In genomic region chr16:70687671-70688265, GRCh38 we compare ENCODE assay signal across 12 cellular contexts. TPM values are rescaled to one million over a fixed set of nuclear protein-coding genes. Genes with fewer than 3 reads are reported as not detected.
DNase-seq lines count a peak whose midpoint lies in the region; ATAC-seq and TF ChIP-seq lines count a peak whose summit lies in the region.
"Had no signal": no experiment of that assay in that cellular context is flagged by ENCODE, and none has a peak within 500 bp of the region (broad histone marks: within the 10 kb centered on the region; RNA-seq: fewer than 3 reads in every experiment).

No MANE protein-coding gene starts in this region.

- H3K9ac ChIP-seq in IMR-90 (ENCODE audit: low read depth, low read length): no peak overlapping the region; the same call in 1 of the 2 replicates
- peak overlapping the region in 1 of 5 donors; percentile 10 for H3K9ac ChIP-seq in subcutaneous abdominal adipose tissue (ENCODE audit: low read length in 5 of 5)

- H3K36me3 ChIP-seq in IMR-90 (ENCODE audit: control insufficient read depth, insufficient read depth, low read length) (peaks cover 12% of the 10 kb centered on the region), lung (ENCODE audit: control insufficient read depth in 2 of 2, insufficient read depth in 2 of 2, low read length in 2 of 2) (peaks cover 0 to 4% of the 10 kb centered on the region in 2 donors), subcutaneous abdominal adipose tissue (ENCODE audit: control insufficient read depth in 5 of 5, insufficient read depth in 5 of 5, low read length in 5 of 5) (peaks cover 0 to 7% (median 0%) of the 10 kb centered on the region in 5 donors)

- POLR2A ChIA-PET in IMR-90 (lab: Charles Lee; ENCODE audit: unreplicated experiment): interaction anchor here (0.7 to 1.4 kb wide), 5 partner anchors 27 to 73 kb away, joined by 3 to 7 read pairs (median 3); no protein-coding TSS in a partner anchor

- peak overlapping the region; percentile 96 for H3K14ac ChIP-seq in IMR-90 (replicated peaks; ENCODE audit: low read depth, low read length)

- CTCF ChIA-PET in IMR-90 (lab: Yijun Ruan, JAX): interaction anchor here (0.8 to 2.8 kb wide), 7 partner anchors 15 to 84 kb away, joined by 3 to 8 read pairs (median 4); no protein-coding TSS in a partner anchor

- in situ Hi-C loops in IMR-90 (cut with MboI; ENCODE audit: low sequenced_read_pairs): loop anchor here (5.0 to 25.0 kb wide), 2 partner anchors 50 to 675 kb away; partner anchors contain the start of gene CALB2

- intact Hi-C loops in IMR-90 (cut with micrococcal nuclease): loop anchor here (5.0 kb wide), 1 partner anchor 670 kb away; the partner anchor contains the start of gene CALB2

- no peak for DNase-seq in IMR-90
- DNase-seq in lung (ENCODE audit: low spot score): no peak
- DNase-seq in DMS153 treated with DMSO at 0.1 percent for 48 hours (lab: John Stamatoyannopoulos, UW; ENCODE audit: unreplicated experiment): no peak
- no peak for DNase-seq in Ammon's horn (ENCODE audit: low spot score)
- no peak for DNase-seq in NCI-H1092 treated with DMSO at 0.1 percent for 48 hours (lab: John Stamatoyannopoulos, UW)
- DNase-seq: activated CD4-positive, alpha-beta T cell treated with anti-CD3 and anti-CD28 coated beads, Interleukin-2, amount 10 ng/mL, durations not matched to agents 7 days and 5 days; activated naive CD8-positive, alpha-beta T cell treated with anti-CD3 and anti-CD28 coated beads, Interleukin-2, amount 10 ng/mL, durations not matched to agents 7 days and 5 days; NCI-H2227 treated with DMSO at 0.1 percent for 48 hours; stimulated activated CD4-positive, alpha-beta T cell treated with anti-CD3 and anti-CD28 coated beads, Interleukin-15, amount 100 ng/mL, for 24 hours had no signal

- peak overlapping the region; percentile 100 for H2AK5ac ChIP-seq in IMR-90 (ENCODE audit: low read depth, low read length)

- peaks cover 48% of the 10 kb centered on the region for H3K9me1 ChIP-seq in IMR-90 (ENCODE audit: insufficient read depth, low read length)

- no peak for TF ChIP-seq POLR2A in IMR-90 (IDR thresholded peaks at IDR 0.05; ENCODE audit: low read depth, low read length)

- H3K27me3 ChIP-seq in IMR-90 (ENCODE audit: control insufficient read depth, insufficient read depth, low read length): no peaks in the 10 kb centered on the region
- H3K27me3 ChIP-seq in lung (ENCODE audit: control insufficient read depth, insufficient read depth): no peaks in the 10 kb centered on the region
- no peaks in the 10 kb centered on the region for H3K27me3 ChIP-seq in subcutaneous abdominal adipose tissue (ENCODE audit: control insufficient read depth in 5 of 5, insufficient read depth in 4 of 5, low read length in 5 of 5)

- H3K79me1 ChIP-seq in IMR-90 (ENCODE audit: low read depth in 1 of 2, low read length in 2 of 2): peaks cover 0 to 67% of the 10 kb centered on the region in 2 experiments

- H3K4me1 ChIP-seq in IMR-90 (ENCODE audit: control insufficient read depth, insufficient read depth, low read length) (peaks cover 64% of the 10 kb centered on the region), lung (ENCODE audit: control insufficient read depth in 2 of 2, insufficient read depth in 2 of 2, low read length in 2 of 2) (peaks cover 25 to 69% of the 10 kb centered on the region in 2 donors), subcutaneous abdominal adipose tissue (ENCODE audit: control insufficient read depth in 5 of 5, insufficient read depth in 5 of 5, low read length in 5 of 5) (peaks cover 25 to 92% (median 87%) of the 10 kb centered on the region in 5 donors)

- peak overlapping the region; percentile 89 for H2BK20ac ChIP-seq in IMR-90 (ENCODE audit: low read depth, low read length)

- H2BK5ac ChIP-seq in IMR-90 (ENCODE audit: low read depth, low read length, poor library complexity, severe bottlenecking): peak overlapping the region; percentile 81

- H3K4me3 ChIP-seq in IMR-90 (ENCODE audit: insufficient read depth, low read depth, low read length) (no peak overlapping the region), lung (no peak overlapping the region), subcutaneous abdominal adipose tissue (ENCODE audit: low read depth in 1 of 5, low read length in 5 of 5) (no peak overlapping the region)

- H3K4ac ChIP-seq in IMR-90 (ENCODE audit: low read depth, low read length): peak overlapping the region; percentile 99

- peak overlapping the region; percentile 68 for H3K27ac ChIP-seq in IMR-90 (ENCODE audit: insufficient read depth, low read length)
- H3K27ac ChIP-seq in cingulate gyrus (ENCODE audit: low read depth, low read length): peak overlapping the region; percentile 96
- H3K27ac ChIP-seq in lung (ENCODE audit: low read depth in 1 of 2, low read length in 1 of 2): peak overlapping the region; percentile 64 to 91
- H3K27ac ChIP-seq in subcutaneous abdominal adipose tissue (ENCODE audit: low read depth, low read length): peak overlapping the region; percentile 75

- TF ChIP-seq CTCF in IMR-90 (conservative IDR thresholded peaks at IDR 0.05; ENCODE audit: low read depth, low read length): no peak
- TF ChIP-seq CTCF in lung (IDR thresholded peaks at IDR 0.05; ENCODE audit: control extremely low read depth, extremely low read depth): no peak

- peak overlapping the region; percentile 78 for H2AFZ ChIP-seq in IMR-90 (replicated peaks; ENCODE audit: low read length, poor library complexity)

- no peak for TF ChIP-seq RAD21 in IMR-90 (IDR thresholded peaks at IDR 0.05; ENCODE audit: low read length)

- H4K8ac ChIP-seq in IMR-90 (ENCODE audit: low read depth in 2 of 2, low read length in 2 of 2): peak overlapping the region; percentile 92 to 98

- H3K18ac ChIP-seq in IMR-90 (ENCODE audit: low read depth, low read length): peak overlapping the region; percentile 74

- H3K23ac ChIP-seq in IMR-90 (ENCODE audit: low read depth, low read length): peak overlapping the region; percentile 89

- WGBS in IMR-90 (ENCODE audit: extremely low coverage in 2 of 2, insufficient read length in 1 of 2), 2 experiments: 44% methylated on average over 7 of the region's 18 CpGs; no CpG with 5 or more reads in 1 of the 2 experiments
- 71 to 86% methylated on average over 18 of the region's 18 CpGs for WGBS in lung, 2 donors

- H4K91ac ChIP-seq in IMR-90 (ENCODE audit: insufficient read depth, low read depth, low read length): peak overlapping the region; percentile 97

- H4K5ac ChIP-seq in IMR-90 (ENCODE audit: low read depth, low read length): peak overlapping the region; percentile 80

- peak overlapping the region; percentile 99; the same call in 2 of the 3 replicates for H2BK15ac ChIP-seq in IMR-90 (ENCODE audit: low read depth, low read length)

- no peak overlapping the region; the same call in 1 of the 2 replicates for H3K56ac ChIP-seq in IMR-90 (ENCODE audit: extremely low read depth, insufficient read depth, low read length)

- H2AK9ac ChIP-seq in IMR-90 (replicated peaks; ENCODE audit: low read depth, low read length, poor library complexity): peak overlapping the region; percentile 97

- H4K20me1 ChIP-seq in IMR-90 (ENCODE audit: insufficient read depth, low read length): peaks cover 25% of the 10 kb centered on the region

- dilution Hi-C loops in IMR-90 (cut with HindIII; ENCODE audit: low sequenced_read_pairs, unreplicated experiment): no loop called here

- ATAC-seq in IMR-90 (ENCODE audit: low read depth) (no peak), lung (ENCODE audit: insufficient read depth, low FRiP score) (no peak), GM21367 (IDR thresholded peaks at IDR 0.05; ENCODE audit: unreplicated experiment) (no peak)

- no peak overlapping the region for H3K4me2 ChIP-seq in IMR-90 (ENCODE audit: low read depth, low read length)

- BruUV-seq in IMR-90 (replicated peaks; lab: Mats Ljungman, UMichigan): no TSS peak

- H3K9me3 ChIP-seq in IMR-90 (ENCODE audit: control insufficient read depth, insufficient read depth, low read length): no peaks in the 10 kb centered on the region
- H3K9me3 ChIP-seq in lung (ENCODE audit: control insufficient read depth in 2 of 2, insufficient read depth in 1 of 2, low read length in 1 of 2): no peaks in the 10 kb centered on the region
- H3K9me3 ChIP-seq in subcutaneous abdominal adipose tissue (ENCODE audit: control insufficient read depth in 5 of 5, low read length in 5 of 5): no peaks in the 10 kb centered on the region

- H2BK120ac ChIP-seq in IMR-90 (ENCODE audit: low read depth, low read length): peak overlapping the region; percentile 93

TF ChIP-seq in IMR-90, 13 proteins besides CTCF, POLR2A, EP300 and RAD21:
- no peak for TF ChIP-seq BHLHE40 (IDR thresholded peaks at IDR 0.05; ENCODE audit: low read depth, low read length)
- TF ChIP-seq MAZ (IDR thresholded peaks at IDR 0.05; ENCODE audit: borderline replicate concordance, low read depth, low read length): no peak
- no peak for TF ChIP-seq FOS (IDR thresholded peaks at IDR 0.05; ENCODE audit: low read depth, low read length)
- TF ChIP-seq NFE2L2 (IDR thresholded peaks at IDR 0.05; ENCODE audit: low read depth, low read length): no peak
- TF ChIP-seq, protein P1, sequence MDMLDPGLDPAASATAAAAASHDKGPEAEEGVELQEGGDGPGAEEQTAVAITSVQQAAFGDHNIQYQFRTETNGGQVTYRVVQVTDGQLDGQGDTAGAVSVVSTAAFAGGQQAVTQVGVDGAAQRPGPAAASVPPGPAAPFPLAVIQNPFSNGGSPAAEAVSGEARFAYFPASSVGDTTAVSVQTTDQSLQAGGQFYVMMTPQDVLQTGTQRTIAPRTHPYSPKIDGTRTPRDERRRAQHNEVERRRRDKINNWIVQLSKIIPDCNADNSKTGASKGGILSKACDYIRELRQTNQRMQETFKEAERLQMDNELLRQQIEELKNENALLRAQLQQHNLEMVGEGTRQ (IDR thresholded peaks at IDR 0.05; ENCODE audit: low read depth, low read length): no peak

RNA-seq across cellular contexts. Expression of gene MTSS2, which starts 1.9 kb away (rescaled TPM):
- total RNA-seq in IMR-90 (2012; rRNA removed) (8.9 and 9.1 TPM in 2 replicates), lung (10 to 100 TPM; 72.5 to 91.3 TPM)
- polyA plus RNA-seq in IMR-90 (2012; rRNA removed) (86.2 and 108 TPM in 2 replicates), lung (10 to 100 TPM; 40.6 to 74.0 TPM)
- 69.9 and 88.4 TPM in 2 replicates for polyA plus RNA-seq in IMR-90 (2012; cell fraction: cytosol; rRNA removed)
- polyA plus RNA-seq in IMR-90 (2012; cell fraction: nucleus; rRNA removed; ENCODE audit: low replicate concordance): 148 and 251 TPM in 2 replicates

RNA-seq across cellular contexts. Expression of gene IL34, which starts 41.4 kb away (rescaled TPM):
- total RNA-seq in IMR-90 (2012; rRNA removed) (1.1 and 1.3 TPM in 2 replicates), lung (10 to 100 TPM; 11.6 to 13.0 TPM)
- polyA plus RNA-seq in IMR-90 (2012; rRNA removed) (2.0 and 2.5 TPM in 2 replicates), lung (1 to 10 TPM; 1.5 to 2.7 TPM)
- 2.1 and 4.5 TPM in 2 replicates for polyA plus RNA-seq in IMR-90 (2012; cell fraction: cytosol; rRNA removed)
- polyA plus RNA-seq in IMR-90 (2012; cell fraction: nucleus; rRNA removed; ENCODE audit: low replicate concordance): 2.3 and 2.9 TPM in 2 replicates
- total RNA-seq: activated CD4-positive, alpha-beta T cell treated with anti-CD3 and anti-CD28 coated beads, Interleukin-2, amount 10 ng/mL, durations not matched to agents 7 days and 5 days had no signal
